18 cellular contexts compared by ENCODE assay signal in genomic region chr2:170052151-170052550, GRCh38.
A peak's percentile ranks its signal among the peaks of the same experiment; 100 is the strongest.
DNase-seq lines count a peak whose midpoint lies in the region; ATAC-seq and TF ChIP-seq lines count a peak whose summit lies in the region.
"Had no signal": no experiment of that assay in that cellular context is flagged by ENCODE, and none has a peak within 500 bp of the region (broad histone marks: within the 10 kb centered on the region; RNA-seq: fewer than 3 reads in every experiment).

No MANE protein-coding gene starts in this region.

- peaks cover 16% of the 10 kb centered on the region for H3K4me1 Mint-ChIP-seq in HFFc6 (ENCODE audit: low read depth)
- H3K4me1 Mint-ChIP-seq in dendritic cell treated with granulocyte-macrophage colony-stimulating factor and Interleukin-4, amounts not matched to agents 40 ng/mL and 50 ng/mL, for 4 days (ENCODE audit: low read depth) = peaks cover 16% of the 10 kb centered on the region
- H3K4me1 Mint-ChIP-seq: activated CD4-positive, alpha-beta T cell treated with anti-CD3 and anti-CD28 coated beads, Interleukin-2, amount 10 ng/mL, durations not matched to agents 24 days and 14 days; nephron progenitor cell had no signal

- peak; percentile 47; the same call in 1 of the 3 replicates for ATAC-seq in SK-N-SH treated with all-trans-retinoic acid at 6 μM for 48 hours
- ATAC-seq in GM18873 (IDR thresholded peaks at IDR 0.05; ENCODE audit: low FRiP score, unreplicated experiment) = no peak
- ATAC-seq in GM21381 (IDR thresholded peaks at IDR 0.05; ENCODE audit: unreplicated experiment) = no peak

- peaks cover 12% of the 10 kb centered on the region for H3K36me3 Mint-ChIP-seq in HFFc6 (ENCODE audit: low read depth)
- H3K36me3 Mint-ChIP-seq in dendritic cell treated with granulocyte-macrophage colony-stimulating factor and Interleukin-4, amounts not matched to agents 40 ng/mL and 50 ng/mL, for 4 days (ENCODE audit: low read depth) = peaks cover 48% of the 10 kb centered on the region

- H3K4me3 Mint-ChIP-seq in HFFc6 = no peak overlapping the region; the same call in 1 of the 2 replicates
- no peak overlapping the region for H3K4me3 Mint-ChIP-seq in dendritic cell treated with granulocyte-macrophage colony-stimulating factor and Interleukin-4, amounts not matched to agents 40 ng/mL and 50 ng/mL, for 4 days
- H3K4me3 Mint-ChIP-seq: activated CD4-positive, alpha-beta T cell treated with anti-CD3 and anti-CD28 coated beads, Interleukin-2, amount 10 ng/mL, durations not matched to agents 24 days and 14 days; nephron progenitor cell; T-helper 2 cell treated with Interferon-gamma antibody and Interleukin-4, amounts not matched to agents 5 μg/mL and 100 μg/mL, for 36 hours had no signal

- no peaks in the 10 kb centered on the region for H3K9me3 Mint-ChIP-seq in HFFc6
- no peaks in the 10 kb centered on the region for H3K9me3 Mint-ChIP-seq in dendritic cell treated with granulocyte-macrophage colony-stimulating factor and Interleukin-4, amounts not matched to agents 40 ng/mL and 50 ng/mL, for 4 days
- H3K9me3 Mint-ChIP-seq: activated CD4-positive, alpha-beta T cell treated with anti-CD3 and anti-CD28 coated beads, Interleukin-2, amount 10 ng/mL, durations not matched to agents 24 days and 14 days; nephron progenitor cell; T-helper 2 cell treated with Interferon-gamma antibody and Interleukin-4, amounts not matched to agents 5 μg/mL and 100 μg/mL, for 36 hours had no signal

- intact Hi-C loops in dendritic cell treated with granulocyte-macrophage colony-stimulating factor and Interleukin-4, amounts not matched to agents 40 ng/mL and 50 ng/mL, for 4 days (cut with micrococcal nuclease) = no loop called here

- peak; percentile 12 for DNase-seq in HFFc6
- DNase-seq in renal cortical epithelial cell (ENCODE audit: low read depth) = peak; percentile 1
- DNase-seq in activated CD4-positive, alpha-beta T cell treated with anti-CD3 and anti-CD28 coated beads for 48 hours = no peak
- DNase-seq: activated CD4-positive, alpha-beta T cell treated with anti-CD3 and anti-CD28 coated beads, Interleukin-2, amount 10 ng/mL, durations not matched to agents 24 days and 14 days; activated gamma-delta T cell treated with Interleukin-2 at 50 U/mL for 16 hours; aorta; DMS 273 treated with DMSO at 0.1 percent for 48 hours; heart right ventricle; islet precursor cell; NCI-H187 treated with DMSO at 0.1 percent for 48 hours; NCI-H446; nephron progenitor cell; spleen had no signal

- no peaks in the 10 kb centered on the region; the same call in none of the 2 replicates for H3K27me3 Mint-ChIP-seq in HFFc6 (ENCODE audit: insufficient read depth)
- no peaks in the 10 kb centered on the region for H3K27me3 Mint-ChIP-seq in dendritic cell treated with granulocyte-macrophage colony-stimulating factor and Interleukin-4, amounts not matched to agents 40 ng/mL and 50 ng/mL, for 4 days
- H3K27me3 Mint-ChIP-seq: activated CD4-positive, alpha-beta T cell treated with anti-CD3 and anti-CD28 coated beads, Interleukin-2, amount 10 ng/mL, durations not matched to agents 24 days and 14 days had no signal

- peak overlapping the region; percentile 23 for H3K27ac Mint-ChIP-seq in HFFc6
- H3K27ac Mint-ChIP-seq in dendritic cell treated with granulocyte-macrophage colony-stimulating factor and Interleukin-4, amounts not matched to agents 40 ng/mL and 50 ng/mL, for 4 days = peak overlapping the region; percentile 42
- H3K27ac Mint-ChIP-seq: activated CD4-positive, alpha-beta T cell treated with anti-CD3 and anti-CD28 coated beads, Interleukin-2, amount 10 ng/mL, durations not matched to agents 24 days and 14 days; nephron progenitor cell; T-helper 2 cell treated with Interferon-gamma antibody and Interleukin-4, amounts not matched to agents 5 μg/mL and 100 μg/mL, for 36 hours had no signal

- TF ChIP-seq CTCF in HFFc6 (IDR thresholded peaks at IDR 0.05) = no peak

TF ChIP-seq in SK-N-SH treated with all-trans-retinoic acid at 6 μM for 48 hours, 23 proteins besides CTCF, POLR2A, EP300 and RAD21:
- no peak for TF ChIP-seq PPARA (CRISPR knock-in tag; IDR thresholded peaks at IDR 0.05; ENCODE audit: borderline replicate concordance)
